ENCODE assay signal across 11 cellular contexts in the genomic region with DNA sequence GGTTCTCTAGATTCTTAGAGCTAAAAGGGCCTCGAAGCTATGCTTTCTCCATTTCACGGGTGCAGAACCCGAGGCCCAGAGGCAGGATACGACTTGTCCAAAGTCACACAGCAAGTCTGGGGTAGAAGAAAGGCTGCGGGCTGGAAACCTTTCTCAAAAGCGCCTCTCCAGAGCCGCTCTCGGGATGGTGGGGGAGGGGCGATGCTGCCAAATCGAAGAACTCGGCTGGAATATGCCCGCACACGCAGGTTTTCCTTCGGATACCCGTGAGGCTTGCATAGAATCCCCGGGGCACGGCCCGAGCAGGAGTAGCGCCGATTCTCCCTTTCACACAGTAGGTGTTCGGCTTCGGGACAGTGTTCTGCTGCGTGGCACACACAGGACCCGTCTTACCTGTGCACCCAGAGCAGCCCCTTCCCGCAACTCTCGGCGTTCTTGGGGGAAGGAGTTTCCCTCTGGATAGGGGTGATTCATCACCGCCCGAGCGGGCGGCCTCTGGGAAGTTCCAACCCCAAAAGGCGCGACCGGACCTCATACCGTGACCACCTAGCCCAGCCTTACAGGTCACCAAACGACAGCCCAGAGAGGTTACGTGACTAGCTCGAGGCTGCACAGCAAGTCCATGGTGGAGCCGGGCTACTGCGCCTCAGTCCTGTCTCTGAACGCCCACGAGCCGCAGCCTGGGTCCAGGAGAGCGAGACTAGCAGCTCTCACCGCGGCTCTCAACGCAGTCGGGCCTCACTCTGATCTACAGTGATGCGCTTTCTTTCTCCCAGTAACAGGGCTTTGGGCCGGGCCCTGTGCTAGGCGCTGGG. TPM values are rescaled to one million over a fixed set of nuclear protein-coding genes. Genes with fewer than 3 reads are reported as not detected.
DNase-seq lines count a peak whose midpoint lies in the region; ATAC-seq and TF ChIP-seq lines count a peak whose summit lies in the region.
"Had no signal": no experiment of that assay in that cellular context is flagged by ENCODE, and none has a peak within 500 bp of the region (broad histone marks: within the 10 kb centered on the region; RNA-seq: fewer than 3 reads in every experiment).

No MANE protein-coding gene starts in this region.

- H3K27ac ChIP-seq in brain microvascular endothelial cell = no peak overlapping the region
- H3K27ac ChIP-seq: 22Rv1, epithelial cell of prostate had no signal

- peak overlapping the region; percentile 36 for H3K4me3 Mint-ChIP-seq in activated CD4-positive, alpha-beta T cell treated with anti-CD3 and anti-CD28 coated beads for 36 hours
- H3K4me3 Mint-ChIP-seq in central memory CD8-positive, alpha-beta T cell = peak overlapping the region; percentile 6

- no peaks in the 10 kb centered on the region for H3K36me3 Mint-ChIP-seq in activated CD4-positive, alpha-beta T cell treated with anti-CD3 and anti-CD28 coated beads for 36 hours (ENCODE audit: low read depth)
- no peaks in the 10 kb centered on the region for H3K36me3 Mint-ChIP-seq in central memory CD8-positive, alpha-beta T cell (ENCODE audit: insufficient read depth)

- intact Hi-C loops in activated CD4-positive, alpha-beta T cell treated with anti-CD3 and anti-CD28 coated beads for 36 hours (cut with DNase I, micrococcal nuclease) = loop anchor here (2.0 to 10.0 kb wide), 5 partner anchors 92 to 562 kb away; a partner anchor contains a TSS
- intact Hi-C loops in left cardiac atrium (cut with DNase I) = no loop called here

- no peak overlapping the region for H3K4me3 ChIP-seq in brain microvascular endothelial cell (ENCODE audit: low read depth, low read length)

- in situ Hi-C loops in brain microvascular endothelial cell (cut with HindIII; ENCODE audit: low pct_ligation_motif_present, low sequenced_read_pairs) = no loop called here

- CTCF ChIA-PET in activated CD4-positive, alpha-beta T cell treated with anti-CD3 and anti-CD28 coated beads for 36 hours (lab: Charles Lee) = interaction anchor here (0.8 to 1.0 kb wide), 3 partner anchors 49 to 254 kb away, joined by 3 to 4 read pairs (median 4); a partner anchor contains a TSS

- H3K36me3 ChIP-seq in brain microvascular endothelial cell (replicated peaks) = no peaks in the 10 kb centered on the region

- no peak for TF ChIP-seq CTCF in brain microvascular endothelial cell (IDR thresholded peaks at IDR 0.05; ENCODE audit: low read depth, low read length, missing control alignments)

- no peak overlapping the region for H3K27ac Mint-ChIP-seq in activated CD4-positive, alpha-beta T cell treated with anti-CD3 and anti-CD28 coated beads for 36 hours
- H3K27ac Mint-ChIP-seq in central memory CD8-positive, alpha-beta T cell (ENCODE audit: low read depth) = no peak overlapping the region

- H3K4me1 Mint-ChIP-seq in activated CD4-positive, alpha-beta T cell treated with anti-CD3 and anti-CD28 coated beads for 36 hours = peaks cover 46% of the 10 kb centered on the region
- peaks cover 30% of the 10 kb centered on the region for H3K4me1 Mint-ChIP-seq in central memory CD8-positive, alpha-beta T cell

- peak; percentile 40 for DNase-seq in activated CD4-positive, alpha-beta T cell treated with anti-CD3 and anti-CD28 coated beads for 36 hours
- no peak for DNase-seq in activated CD4-positive, alpha-beta T cell treated with anti-CD3 and anti-CD28 coated beads for 4 hours
- DNase-seq in central memory CD8-positive, alpha-beta T cell (ENCODE audit: low spot score in 2 of 2) = no peak
- DNase-seq in retina (peak; percentile 58), left cardiac atrium (no peak), brain microvascular endothelial cell (no peak)
- DNase-seq: NCI-H1105 treated with DMSO at 0.1 percent for 48 hours had no signal

- no peak for ATAC-seq in activated CD4-positive, alpha-beta T cell treated with anti-CD3 and anti-CD28 coated beads for 36 hours
- ATAC-seq in HG03378 (IDR thresholded peaks at IDR 0.05; ENCODE audit: unreplicated experiment) = peak; percentile 2
- ATAC-seq in central memory CD8-positive, alpha-beta T cell (replicated peaks; ENCODE audit: extremely low read depth, poor library complexity, severe bottlenecking) = no peak
- no peak for ATAC-seq in left cardiac atrium
- no peak for ATAC-seq in GM21447 (IDR thresholded peaks at IDR 0.05; ENCODE audit: unreplicated experiment)

- H3K27me3 ChIP-seq in brain microvascular endothelial cell (replicated peaks) = peaks cover 92% of the 10 kb centered on the region

- POLR2A ChIA-PET in activated CD4-positive, alpha-beta T cell treated with anti-CD3 and anti-CD28 coated beads for 36 hours (lab: Charles Lee) = no interaction called here

- H3K27me3 Mint-ChIP-seq in activated CD4-positive, alpha-beta T cell treated with anti-CD3 and anti-CD28 coated beads for 36 hours = peaks cover 75% of the 10 kb centered on the region
- peaks cover 90% of the 10 kb centered on the region for H3K27me3 Mint-ChIP-seq in central memory CD8-positive, alpha-beta T cell

- no peaks in the 10 kb centered on the region for H3K9me3 Mint-ChIP-seq in activated CD4-positive, alpha-beta T cell treated with anti-CD3 and anti-CD28 coated beads for 36 hours (ENCODE audit: low read depth)
- no peaks in the 10 kb centered on the region for H3K9me3 Mint-ChIP-seq in central memory CD8-positive, alpha-beta T cell

RNA-seq across cellular contexts. Expression of a gene that starts 4.1 kb away (rescaled TPM):
- total RNA-seq in activated CD4-positive, alpha-beta T cell treated with anti-CD3 and anti-CD28 coated beads for 36 hours = under 1 TPM; 0.21 to 0.51 TPM
- total RNA-seq in left cardiac atrium = under 1 TPM; 0.09 to 0.10 TPM

Comparison
In these comparisons a context has a peak if more than half of its experiments do, and no peak if none do; other contexts are left out.
1. DNase-seq: peak in activated CD4-positive, alpha-beta T cell treated with anti-CD3 and anti-CD28 coated beads for 36 hours (single experiment) and retina (single experiment); none in activated CD4-positive, alpha-beta T cell treated with anti-CD3 and anti-CD28 coated beads for 4 hours (0 of 2), central memory CD8-positive, alpha-beta T cell (0 of 2), left cardiac atrium (single experiment) and brain microvascular endothelial cell (single experiment).
2. intact Hi-C loops: an anchor here in activated CD4-positive, alpha-beta T cell treated with anti-CD3 and anti-CD28 coated beads for 36 hours (2.0 to 10.0 kb wide); none called in left cardiac atrium.